Comparison of ENCODE assay signal across 8 cellular contexts in genomic region chr2:209579236-209579749, GRCh38.
A peak's percentile ranks its signal among the peaks of the same experiment; 100 is the strongest.
DNase-seq lines count a peak whose midpoint lies in the region; ATAC-seq lines count a peak whose summit lies in the region.

No MANE protein-coding gene starts in this region.

- H3K9me3 ChIP-seq in GM23248 (ENCODE audit: low read depth) (no peaks in the 10 kb centered on the region), endocrine pancreas (ENCODE audit: control insufficient read depth, low read length) (no peaks in the 10 kb centered on the region), neuronal stem cell (replicated peaks in 1 of 2; ENCODE audit: control insufficient read depth in 2 of 2, insufficient read depth in 1 of 2, low read depth in 1 of 2, low read length in 2 of 2) (peaks cover 0 to 10% of the 10 kb centered on the region in 2 donors)

- no peaks in the 10 kb centered on the region for H4K20me1 ChIP-seq in GM23248 (ENCODE audit: insufficient read depth)

- no peak overlapping the region for H2BK15ac ChIP-seq in neuronal stem cell (ENCODE audit: low read length)

- no peak overlapping the region for H3K4ac ChIP-seq in neuronal stem cell (ENCODE audit: low read length)

- no peak for ATAC-seq in GM21737 (IDR thresholded peaks at IDR 0.05; ENCODE audit: unreplicated experiment)

- H2BK12ac ChIP-seq in neuronal stem cell (ENCODE audit: low read length) = no peak overlapping the region

- peak; percentile 50 for DNase-seq in GM23248
- DNase-seq in NCI-H748 (lab: John Stamatoyannopoulos, UW; ENCODE audit: unreplicated experiment) = peak; percentile 98
- peak; percentile 69 for DNase-seq in neuronal stem cell (ENCODE audit: low spot score)
- DNase-seq in GM19240 (ENCODE audit: insufficient read length, low spot score) = no peak
- DNase-seq in H4 (ENCODE audit: low spot score) = no peak
- no peak for DNase-seq in RKO (ENCODE audit: low spot score)

- no peaks in the 10 kb centered on the region for H3K36me3 ChIP-seq in GM23248 (ENCODE audit: low read depth)
- H3K36me3 ChIP-seq in endocrine pancreas (ENCODE audit: control insufficient read depth, insufficient read depth, low read length) = no peaks in the 10 kb centered on the region
- peaks cover 0 to 28% of the 10 kb centered on the region in 2 donors for H3K36me3 ChIP-seq in neuronal stem cell (replicated peaks in 1 of 2; ENCODE audit: control insufficient read depth in 2 of 2, insufficient read depth in 2 of 2, low read length in 2 of 2)

- no peak overlapping the region for H2BK5ac ChIP-seq in neuronal stem cell (ENCODE audit: low read length)

- H3K4me3 ChIP-seq in GM23248 (peak overlapping the region; percentile 75), endocrine pancreas (ENCODE audit: control insufficient read depth, insufficient read depth, low read length) (peak overlapping the region; percentile 71), neuronal stem cell (ENCODE audit: low read length in 2 of 2) (peak overlapping the region in 1 of 2 donors; percentile 54)

- H3K4me2 ChIP-seq in GM23248 (ENCODE audit: unreplicated experiment) (peak overlapping the region; percentile 93), neuronal stem cell (ENCODE audit: insufficient read depth, low read length, poor library complexity, severe bottlenecking) (peak overlapping the region; percentile 46)

- H3K9ac ChIP-seq in GM23248 = peak overlapping the region; percentile 53
- peak overlapping the region; percentile 49 for H3K9ac ChIP-seq in endocrine pancreas (ENCODE audit: control insufficient read depth, insufficient read depth, low read length)
- H3K9ac ChIP-seq in neuronal stem cell (ENCODE audit: low read depth, low read length, poor library complexity) = no peak overlapping the region

- no peaks in the 10 kb centered on the region for H3K79me2 ChIP-seq in GM23248 (ENCODE audit: insufficient read depth)

- H3K23ac ChIP-seq in neuronal stem cell (ENCODE audit: low read depth, low read length, poor library complexity) = no peak overlapping the region

- H3K27ac ChIP-seq in GM23248 (no peak overlapping the region), neuronal stem cell (replicated peaks; ENCODE audit: low read length) (peak overlapping the region; percentile 78)

- H4K8ac ChIP-seq in neuronal stem cell (ENCODE audit: low read depth, low read length) = no peak overlapping the region

- no peaks in the 10 kb centered on the region for H3K27me3 ChIP-seq in GM23248 (replicated peaks; ENCODE audit: insufficient read depth)
- H3K27me3 ChIP-seq in endocrine pancreas (ENCODE audit: control insufficient read depth, insufficient read depth, low read length) = no peaks in the 10 kb centered on the region
- H3K27me3 ChIP-seq in neuronal stem cell (ENCODE audit: control insufficient read depth in 3 of 3, insufficient read depth in 3 of 3, low read depth in 1 of 3, low read length in 3 of 3) = no peaks in the 10 kb centered on the region

- H3K9me2 ChIP-seq in GM23248 (ENCODE audit: insufficient read depth) = no peaks in the 10 kb centered on the region

- no peak overlapping the region for H2BK120ac ChIP-seq in neuronal stem cell (ENCODE audit: low read depth, low read length)

- no peak overlapping the region for H3K14ac ChIP-seq in neuronal stem cell (ENCODE audit: low read length)

- in situ Hi-C loops in GM23248 (cut with MboI) = no loop called here

- no peak overlapping the region for H4K91ac ChIP-seq in neuronal stem cell (ENCODE audit: low read depth, low read length, poor library complexity)

- 2 to 3% methylated on average over 17 of the region's 17 CpGs for WGBS in GM23248 (ENCODE audit: low coverage in 1 of 2, low lambda C conversion rate in 2 of 2, missing lambda C conversion rate in 2 of 2), 2 experiments
- WGBS in neuronal stem cell (ENCODE audit: extremely low coverage in 2 of 2, insufficient read length in 2 of 2, insufficient replicate concordance in 1 of 2), 2 donors = no CpG with 5 or more reads among the region's 17 CpGs

- H3K4me1 ChIP-seq in GM23248 (ENCODE audit: insufficient read depth) = no peaks in the 10 kb centered on the region
- peaks cover 25% of the 10 kb centered on the region for H3K4me1 ChIP-seq in endocrine pancreas (ENCODE audit: control insufficient read depth, insufficient read depth, low read length)
- peaks cover 5 to 24% of the 10 kb centered on the region in 2 donors for H3K4me1 ChIP-seq in neuronal stem cell (ENCODE audit: control insufficient read depth in 2 of 2, insufficient read depth in 1 of 2, low read depth in 1 of 2, low read length in 2 of 2)

- H2AK5ac ChIP-seq in neuronal stem cell (ENCODE audit: low read depth, low read length) = no peak overlapping the region

- H3K18ac ChIP-seq in neuronal stem cell (ENCODE audit: low read length) = no peak overlapping the region

- no peaks in the 10 kb centered on the region for H3F3A ChIP-seq in GM23248 (ENCODE audit: insufficient read depth)

- peak overlapping the region; percentile 88 for H2AFZ ChIP-seq in GM23248
- H2AFZ ChIP-seq in neuronal stem cell (ENCODE audit: low read length) = peak overlapping the region; percentile 76

- H3K79me1 ChIP-seq in neuronal stem cell (ENCODE audit: low read depth, low read length) = no peaks in the 10 kb centered on the region

Comparison
In these comparisons a context has a peak if more than half of its experiments do, and no peak if none do; other contexts are left out.
1. DNase-seq: peak in GM23248 (single experiment), NCI-H748 (single experiment) and neuronal stem cell (single experiment); none in GM19240 (single experiment), H4 (single experiment) and RKO (single experiment).